1 cellular context compared by ENCODE assay signal in genomic region chr18:58041633-58042032, GRCh38.
TF ChIP-seq lines count a peak whose summit lies in the region.

No MANE protein-coding gene starts in this region.

TF ChIP-seq in K562, 482 proteins besides CTCF, POLR2A, EP300 and RAD21 (continued from another document):
- no peak for TF ChIP-seq HOMEZ (CRISPR knock-in tag; IDR thresholded peaks at IDR 0.05)
- TF ChIP-seq PBX2 (CRISPR knock-in tag; IDR thresholded peaks at IDR 0.05; ENCODE audit: low read depth) = no peak
- peak; percentile 33; the same call in 1 of the 2 replicates for TF ChIP-seq PBX2 (tag; conservative IDR thresholded peaks at IDR 0.05; ENCODE audit: low read depth)
- peak; percentile 64 for TF ChIP-seq TEAD4 (IDR thresholded peaks at IDR 0.05; ENCODE audit: low read length)
- no peak for TF ChIP-seq TEAD4 (CRISPR knock-in tag; IDR thresholded peaks at IDR 0.05; ENCODE audit: borderline replicate concordance)
- no peak for TF ChIP-seq ATF1 (CRISPR knock-in tag; IDR thresholded peaks at IDR 0.05)
- TF ChIP-seq ATF1 (tag; IDR thresholded peaks at IDR 0.05) = 0 out of 2 replicates have a peak, but pooled peaks have one; percentile 17
- peak; percentile 59; the same call in 1 of the 2 replicates for TF ChIP-seq KLF16 (IDR thresholded peaks at IDR 0.05)
- TF ChIP-seq BACH1 (tag; IDR thresholded peaks at IDR 0.05) = no peak
- peak; percentile 42; the same call in 1 of the 2 replicates for TF ChIP-seq POLR2AphosphoS5 (IDR thresholded peaks at IDR 0.05; ENCODE audit: control insufficient read depth, insufficient read depth, low read depth, low read length)
- TF ChIP-seq TCF3 (CRISPR knock-in tag; IDR thresholded peaks at IDR 0.05) = peak; percentile 71
- TF ChIP-seq ZFP30 (CRISPR knock-in tag; IDR thresholded peaks at IDR 0.05; ENCODE audit: borderline replicate concordance) = no peak
- TF ChIP-seq SAFB (IDR thresholded peaks at IDR 0.05; ENCODE audit: borderline replicate concordance, low read depth, low read length) = no peak
- TF ChIP-seq DACH1 (IDR thresholded peaks at IDR 0.05; ENCODE audit: partially characterized antibody) = peak; percentile 39
- no peak for TF ChIP-seq ZFPM2 (CRISPR knock-in tag; IDR thresholded peaks at IDR 0.05)
- peak; percentile 35 for TF ChIP-seq BRD9 (IDR thresholded peaks at IDR 0.05; ENCODE audit: low read depth, partially characterized antibody)
- no peak for TF ChIP-seq ZBTB26 (CRISPR knock-in tag; IDR thresholded peaks at IDR 0.05)
- TF ChIP-seq VEZF1 (CRISPR knock-in tag; IDR thresholded peaks at IDR 0.05) = no peak
- peak; percentile 71 for TF ChIP-seq SMARCC2 (IDR thresholded peaks at IDR 0.05; ENCODE audit: low read depth)
- TF ChIP-seq TAL1 (IDR thresholded peaks at IDR 0.05) = peak; percentile 46; the same call in 1 of the 2 replicates
- TF ChIP-seq SMARCA4 (IDR thresholded peaks at IDR 0.05) = peak; percentile 85
- TF ChIP-seq HDAC2 (IDR thresholded peaks at IDR 0.05) = 0 out of 2 replicates have a peak, but pooled peaks have one; percentile 20
- TF ChIP-seq ETV5 (CRISPR knock-in tag; IDR thresholded peaks at IDR 0.05; ENCODE audit: low read depth) = peak; percentile 84
- no peak for TF ChIP-seq LARP7 (IDR thresholded peaks at IDR 0.05)
- TF ChIP-seq ZNF41 (CRISPR knock-in tag; conservative IDR thresholded peaks at IDR 0.05) = no peak
- no peak for TF ChIP-seq E2F8 (IDR thresholded peaks at IDR 0.05; ENCODE audit: low read depth, partially characterized antibody)
- TF ChIP-seq EGR1 (conservative IDR thresholded peaks at IDR 0.05) = peak; percentile 84
- TF ChIP-seq TRIM24 (IDR thresholded peaks at IDR 0.05) = peak; percentile 28 to 70; a peak in 3 of 4 replicates
- TF ChIP-seq SP1 (CRISPR knock-in tag; IDR thresholded peaks at IDR 0.05) = no peak
- peak; percentile 50; the same call in 1 of the 2 replicates for TF ChIP-seq CHAMP1 (IDR thresholded peaks at IDR 0.05)
- no peak for TF ChIP-seq DIDO1 (tag; IDR thresholded peaks at IDR 0.05; ENCODE audit: low read depth)
- TF ChIP-seq ARID3A (IDR thresholded peaks at IDR 0.05; ENCODE audit: borderline replicate concordance, low read depth, low read length) = 0 out of 2 replicates have a peak, but pooled peaks have one; percentile 48
- peak; percentile 84 for TF ChIP-seq SMARCE1 (IDR thresholded peaks at IDR 0.05)
- peak; percentile 42 for TF ChIP-seq CCNT2 (IDR thresholded peaks at IDR 0.05; ENCODE audit: borderline replicate concordance, extremely low read depth, insufficient read length, low read depth, low read length)
- peak; percentile 85 for TF ChIP-seq LEF1 (IDR thresholded peaks at IDR 0.05)
- no peak for TF ChIP-seq ZC3H11A (IDR thresholded peaks at IDR 0.05; ENCODE audit: low read depth, low read length)
- TF ChIP-seq DLX4 (CRISPR knock-in tag; IDR thresholded peaks at IDR 0.05) = no peak
- TF ChIP-seq STAT5A (IDR thresholded peaks at IDR 0.05; ENCODE audit: borderline replicate concordance, low read length) = peak; percentile 35; the same call in 1 of the 2 replicates
- peak; percentile 35; the same call in 1 of the 2 replicates for TF ChIP-seq NCOA6 (IDR thresholded peaks at IDR 0.05)
- TF ChIP-seq CTBP1 (IDR thresholded peaks at IDR 0.05; ENCODE audit: borderline replicate concordance) = peak; percentile 81
- TF ChIP-seq SNRNP70 (optimal IDR thresholded peaks at IDR 0.05; ENCODE audit: low read depth, low read length) = no peak
- TF ChIP-seq ARID1B (IDR thresholded peaks at IDR 0.05) = peak; percentile 85
- TF ChIP-seq SRF (CRISPR knock-in tag; IDR thresholded peaks at IDR 0.05) = no peak
- no peak for TF ChIP-seq KLF10 (CRISPR knock-in tag; IDR thresholded peaks at IDR 0.05)
- peak; percentile 23 for TF ChIP-seq TAF9B (IDR thresholded peaks at IDR 0.05; ENCODE audit: partially characterized antibody)
- TF ChIP-seq MEIS2 (IDR thresholded peaks at IDR 0.05; ENCODE audit: partially characterized antibody) = peak; percentile 65
- TF ChIP-seq SIX5 (IDR thresholded peaks at IDR 0.05; ENCODE audit: borderline replicate concordance in 1 of 2, insufficient read depth in 1 of 2, low read depth in 1 of 2, low read length in 2 of 2) = no peak
- TF ChIP-seq PRDM10 (IDR thresholded peaks at IDR 0.05; ENCODE audit: partially characterized antibody) = peak; percentile 39
